15 cellular contexts compared by ENCODE assay signal in genomic region chr10:69226919-69227450, GRCh38. TPM values are rescaled to one million over a fixed set of nuclear protein-coding genes. Genes with fewer than 3 reads are reported as not detected.
DNase-seq lines count a peak whose midpoint lies in the region; ATAC-seq and TF ChIP-seq lines count a peak whose summit lies in the region.
"Had no signal": no experiment of that assay in that cellular context is flagged by ENCODE, and none has a peak within 500 bp of the region (broad histone marks: within the 10 kb centered on the region; RNA-seq: fewer than 3 reads in every experiment).

No MANE protein-coding gene starts in this region.

- H3K4me1 ChIP-seq in spleen = peaks cover 19 to 86% (median 68%) of the 10 kb centered on the region in 6 donors
- H3K4me1 ChIP-seq in right lobe of liver = no peaks in the 10 kb centered on the region

- no peak for TF ChIP-seq CTCF in WTC11 (IDR thresholded peaks at IDR 0.05)
- no peak for TF ChIP-seq CTCF in spleen (IDR thresholded peaks at IDR 0.05 in 8 of 11, conservative IDR thresholded peaks at IDR 0.05 in 3 of 11)
- TF ChIP-seq CTCF in right lobe of liver (IDR thresholded peaks at IDR 0.05) = no peak

- no peak for DNase-seq in activated CD8-positive, alpha-beta memory T cell treated with anti-CD3 and anti-CD28 coated beads, Interleukin-2, amount 10 ng/mL, durations not matched to agents 7 days and 5 days
- DNase-seq in activated CD8-positive, alpha-beta memory T cell treated with anti-CD3 and anti-CD28 coated beads, Interleukin-2, amount 50 U/mL, for 4 hours = no peak
- DNase-seq in WTC11 (ENCODE audit: low spot score) = no peak
- DNase-seq in iPS-NIHi11 (ENCODE audit: low spot score) = peak; percentile 38
- DNase-seq in spleen = peak; percentile 69
- no peak for DNase-seq in NCI-H1930 (lab: John Stamatoyannopoulos, UW)
- no peak for DNase-seq in NCI-H345 (lab: John Stamatoyannopoulos, UW)
- no peak for DNase-seq in right lobe of liver
- DNase-seq: Caco-2; CD8-positive, alpha-beta memory T cell; DMS53; GOT3 had no signal

- ATAC-seq in activated CD8-positive, alpha-beta memory T cell treated with anti-CD3 and anti-CD28 coated beads, Interleukin-2, amount 10 ng/mL, durations not matched to agents 7 days and 5 days = no peak
- ATAC-seq in WTC11 (peak; percentile 50), right lobe of liver (no peak)

- H3K27me3 Mint-ChIP-seq in activated CD8-positive, alpha-beta memory T cell treated with anti-CD3 and anti-CD28 coated beads, Interleukin-2, amount 10 ng/mL, durations not matched to agents 7 days and 5 days = no peaks in the 10 kb centered on the region
- H3K27me3 Mint-ChIP-seq in WTC11 (ENCODE audit: low read depth) = no peaks in the 10 kb centered on the region
- H3K27me3 Mint-ChIP-seq: CD8-positive, alpha-beta memory T cell; IgD-negative memory B cell had no signal

- H3K27ac ChIP-seq in spleen (peak overlapping the region in 2 of 8 donors; percentile 89), right lobe of liver (no peak overlapping the region)
- H3K27ac ChIP-seq: 22Rv1, BLaER1 had no signal

- H3K9me3 ChIP-seq in spleen = no peaks in the 10 kb centered on the region
- no peaks in the 10 kb centered on the region for H3K9me3 ChIP-seq in right lobe of liver
- H3K9me3 ChIP-seq: BLaER1, Caco-2 had no signal

- H3K27ac Mint-ChIP-seq in activated CD8-positive, alpha-beta memory T cell treated with anti-CD3 and anti-CD28 coated beads, Interleukin-2, amount 10 ng/mL, durations not matched to agents 7 days and 5 days = peak overlapping the region; percentile 55
- H3K27ac Mint-ChIP-seq in WTC11 = no peak overlapping the region
- H3K27ac Mint-ChIP-seq: IgD-negative memory B cell had no signal

- no peaks in the 10 kb centered on the region for H3K36me3 Mint-ChIP-seq in activated CD8-positive, alpha-beta memory T cell treated with anti-CD3 and anti-CD28 coated beads, Interleukin-2, amount 10 ng/mL, durations not matched to agents 7 days and 5 days
- no peaks in the 10 kb centered on the region for H3K36me3 Mint-ChIP-seq in WTC11
- H3K36me3 Mint-ChIP-seq: CD8-positive, alpha-beta memory T cell; IgD-negative memory B cell had no signal

- POLR2A ChIA-PET in WTC11 (lab: Charles Lee) = interaction anchor here (0.6 kb wide), 1 partner anchor 165 kb away, joined by 3 read pairs; no protein-coding TSS in a partner anchor

- intact Hi-C loops in spleen (cut with DNase I; ENCODE audit: low total_unique reads) = no loop called here
- intact Hi-C loops in right lobe of liver (cut with DNase I) = no loop called here

- H3K27me3 ChIP-seq in spleen (replicated peaks in 1 of 7) (no peaks in the 10 kb centered on the region), right lobe of liver (no peaks in the 10 kb centered on the region)
- H3K27me3 ChIP-seq: BLaER1 had no signal

- H3K4me3 ChIP-seq in spleen (no peak overlapping the region), right lobe of liver (no peak overlapping the region)
- H3K4me3 ChIP-seq: BLaER1 had no signal

- WGBS in spleen, 5 donors = 91 to 97% (median 96%) methylated on average over 14 of the region's 14 CpGs
- WGBS in right lobe of liver (ENCODE audit: insufficient coverage, low coverage, low lambda C conversion rate, missing lambda C conversion rate) = 69% methylated on average over 4 of the region's 14 CpGs

- TF ChIP-seq POLR2A in spleen (IDR thresholded peaks at IDR 0.05) (no peak), right lobe of liver (IDR thresholded peaks at IDR 0.05) (no peak)

- H3K4me1 Mint-ChIP-seq in activated CD8-positive, alpha-beta memory T cell treated with anti-CD3 and anti-CD28 coated beads, Interleukin-2, amount 10 ng/mL, durations not matched to agents 7 days and 5 days = peaks cover 83% of the 10 kb centered on the region
- peaks cover 15% of the 10 kb centered on the region for H3K4me1 Mint-ChIP-seq in WTC11

- H3K36me3 ChIP-seq in spleen (no peaks in the 10 kb centered on the region), right lobe of liver (peaks cover 0 to 2% (median 0%) of the 10 kb centered on the region in 4 donors)
- H3K36me3 ChIP-seq: BLaER1 had no signal

- CTCF ChIA-PET in activated CD8-positive, alpha-beta memory T cell treated with anti-CD3 and anti-CD28 coated beads, Interleukin-2, amount 10 ng/mL, durations not matched to agents 7 days and 5 days (lab: Charles Lee) = interaction anchor here (1.0 to 1.4 kb wide), 3 partner anchors 10 to 172 kb away, joined by 3 to 4 read pairs (median 3); no protein-coding TSS in a partner anchor
- CTCF ChIA-PET in WTC11 (lab: Charles Lee) = interaction anchor here (0.7 to 1.5 kb wide), 4 partner anchors 163 to 186 kb away, joined by 3 to 4 read pairs (median 3); no protein-coding TSS in a partner anchor

- H3K4me3 Mint-ChIP-seq in activated CD8-positive, alpha-beta memory T cell treated with anti-CD3 and anti-CD28 coated beads, Interleukin-2, amount 10 ng/mL, durations not matched to agents 7 days and 5 days = no peak overlapping the region
- no peak overlapping the region for H3K4me3 Mint-ChIP-seq in WTC11

- no peaks in the 10 kb centered on the region for H3K9me3 Mint-ChIP-seq in activated CD8-positive, alpha-beta memory T cell treated with anti-CD3 and anti-CD28 coated beads, Interleukin-2, amount 10 ng/mL, durations not matched to agents 7 days and 5 days (ENCODE audit: low read depth)
- no peaks in the 10 kb centered on the region for H3K9me3 Mint-ChIP-seq in WTC11
- H3K9me3 Mint-ChIP-seq: CD8-positive, alpha-beta memory T cell; IgD-negative memory B cell had no signal

TF ChIP-seq in WTC11, 78 proteins besides CTCF, POLR2A, EP300 and RAD21:
- no peak for TF ChIP-seq AR (CRISPR knock-in tag; IDR thresholded peaks at IDR 0.05)
- no peak for TF ChIP-seq ZNF219 (CRISPR knock-in tag; IDR thresholded peaks at IDR 0.05; ENCODE audit: borderline replicate concordance)
- no peak for TF ChIP-seq ZNF416 (CRISPR knock-in tag; IDR thresholded peaks at IDR 0.05)

RNA-seq across cellular contexts. Expression of gene HKDC1, which starts 6.9 kb away (rescaled TPM):
- total RNA-seq in activated CD8-positive, alpha-beta memory T cell treated with anti-CD3 and anti-CD28 coated beads, Interleukin-2, amount 10 ng/mL, durations not matched to agents 7 days and 5 days = 1 to 10 TPM in 1 of 2 experiments, under 1 TPM in 1; 0.61 to 2.7 TPM
- total RNA-seq in WTC11 (2021) (0.09 TPM in 2 of 3 replicates, not detected in the other), spleen (1 to 10 TPM in 2 of 7 donors, under 1 TPM in 4, not detected in 1; 0.43 to 3.0 (median 0.79) TPM), right lobe of liver (10 to 100 TPM in 3 of 6 experiments, 1 to 10 TPM in 1, under 1 TPM in 2; 0.24 to 44.5 (median 20.1) TPM)
- polyA plus RNA-seq in spleen = 1 to 10 TPM in 1 of 3 donors, under 1 TPM in 2; 0.26 to 1.1 (median 0.46) TPM

RNA-seq across cellular contexts. Expression of gene SUPV3L1, which starts 47.0 kb away (rescaled TPM):
- 10 to 100 TPM; 46.9 to 59.0 TPM for total RNA-seq in activated CD8-positive, alpha-beta memory T cell treated with anti-CD3 and anti-CD28 coated beads, Interleukin-2, amount 10 ng/mL, durations not matched to agents 7 days and 5 days
- 41.2 to 43.7 TPM (median 43.0 TPM) in 3 replicates for total RNA-seq in WTC11 (2021)
- 10 to 100 TPM; 24.2 to 40.5 (median 31.1) TPM for total RNA-seq in spleen
- 10 to 100 TPM; 47.5 to 95.6 (median 62.8) TPM for polyA plus RNA-seq in spleen
- total RNA-seq in right lobe of liver = 10 to 100 TPM; 18.4 to 28.5 (median 22.6) TPM

RNA-seq across cellular contexts. Expression of gene HK1, which starts 51.3 kb away (rescaled TPM):
- total RNA-seq in activated CD8-positive, alpha-beta memory T cell treated with anti-CD3 and anti-CD28 coated beads, Interleukin-2, amount 10 ng/mL, durations not matched to agents 7 days and 5 days = 100 to 1,000 TPM; 121 to 135 TPM
- total RNA-seq in WTC11 (2021) (218 to 220 TPM (median 219 TPM) in 3 replicates), spleen (100 to 1,000 TPM in 1 of 7 donors, 10 to 100 TPM in 6; 59.3 to 108 (median 81.0) TPM), right lobe of liver (10 to 100 TPM in 2 of 6 experiments, 1 to 10 TPM in 4; 4.2 to 28.0 (median 7.2) TPM)
- 10 to 100 TPM; 19.0 to 32.5 (median 19.1) TPM for polyA plus RNA-seq in spleen

Comparison
In these comparisons a context has a peak if more than half of its experiments do, and no peak if none do; other contexts are left out.
1. DNase-seq: peak in iPS-NIHi11 (single experiment) and spleen (single experiment); none in activated CD8-positive, alpha-beta memory T cell treated with anti-CD3 and anti-CD28 coated beads, Interleukin-2, amount 10 ng/mL, durations not matched to agents 7 days and 5 days (single experiment), activated CD8-positive, alpha-beta memory T cell treated with anti-CD3 and anti-CD28 coated beads, Interleukin-2, amount 50 U/mL, for 4 hours (single experiment), WTC11 (single experiment), NCI-H1930 (0 of 2), NCI-H345 (single experiment) and right lobe of liver (0 of 3).